Comparison of ENCODE assay signal across 1 cellular context in the genomic region with DNA sequence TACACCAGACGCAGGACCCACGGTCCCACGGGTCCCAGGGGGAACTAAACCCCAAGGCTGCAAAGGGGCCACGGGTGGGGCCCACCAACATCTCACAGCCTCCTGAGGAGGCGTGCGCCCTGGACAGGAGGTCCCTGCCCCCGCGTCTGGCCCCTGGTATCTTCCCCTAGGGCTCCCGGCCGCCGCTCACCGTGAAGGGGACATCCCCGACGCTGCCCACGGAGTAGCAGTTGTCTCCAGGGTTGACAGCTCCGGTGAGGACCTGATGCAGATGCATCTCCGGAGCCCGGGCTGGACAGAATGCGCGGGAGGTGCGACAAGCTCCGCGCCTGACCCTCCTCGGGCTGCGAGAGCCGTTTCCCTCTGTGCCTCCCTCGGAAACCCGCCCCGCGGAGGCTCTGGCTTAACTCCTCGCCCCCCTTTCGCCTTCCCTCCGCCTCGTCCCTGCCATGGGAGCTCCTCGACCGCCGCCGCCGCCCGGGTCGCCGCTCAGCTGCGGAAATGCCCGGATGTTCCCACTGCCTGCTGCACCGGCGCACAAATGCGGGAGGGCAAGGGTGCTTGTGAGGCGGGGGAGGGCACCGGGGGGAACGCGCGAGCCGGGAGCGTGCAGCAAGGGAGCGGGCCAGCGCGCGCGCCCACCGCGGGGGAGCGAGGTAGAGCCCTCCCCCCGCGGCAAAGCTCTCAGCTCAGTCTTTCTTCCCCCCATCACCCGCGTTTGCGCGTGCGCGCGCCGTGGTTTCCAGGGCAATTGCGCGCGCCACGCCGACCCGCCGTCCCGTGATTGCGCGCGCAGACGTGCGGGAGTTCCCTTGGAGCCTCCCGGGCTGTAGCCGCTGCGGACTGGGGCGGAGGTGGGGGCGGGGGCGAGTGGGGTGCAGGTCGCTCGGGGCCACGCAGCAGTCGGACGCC.
TF ChIP-seq lines count a peak whose summit lies in the region.

A gene with protein sequence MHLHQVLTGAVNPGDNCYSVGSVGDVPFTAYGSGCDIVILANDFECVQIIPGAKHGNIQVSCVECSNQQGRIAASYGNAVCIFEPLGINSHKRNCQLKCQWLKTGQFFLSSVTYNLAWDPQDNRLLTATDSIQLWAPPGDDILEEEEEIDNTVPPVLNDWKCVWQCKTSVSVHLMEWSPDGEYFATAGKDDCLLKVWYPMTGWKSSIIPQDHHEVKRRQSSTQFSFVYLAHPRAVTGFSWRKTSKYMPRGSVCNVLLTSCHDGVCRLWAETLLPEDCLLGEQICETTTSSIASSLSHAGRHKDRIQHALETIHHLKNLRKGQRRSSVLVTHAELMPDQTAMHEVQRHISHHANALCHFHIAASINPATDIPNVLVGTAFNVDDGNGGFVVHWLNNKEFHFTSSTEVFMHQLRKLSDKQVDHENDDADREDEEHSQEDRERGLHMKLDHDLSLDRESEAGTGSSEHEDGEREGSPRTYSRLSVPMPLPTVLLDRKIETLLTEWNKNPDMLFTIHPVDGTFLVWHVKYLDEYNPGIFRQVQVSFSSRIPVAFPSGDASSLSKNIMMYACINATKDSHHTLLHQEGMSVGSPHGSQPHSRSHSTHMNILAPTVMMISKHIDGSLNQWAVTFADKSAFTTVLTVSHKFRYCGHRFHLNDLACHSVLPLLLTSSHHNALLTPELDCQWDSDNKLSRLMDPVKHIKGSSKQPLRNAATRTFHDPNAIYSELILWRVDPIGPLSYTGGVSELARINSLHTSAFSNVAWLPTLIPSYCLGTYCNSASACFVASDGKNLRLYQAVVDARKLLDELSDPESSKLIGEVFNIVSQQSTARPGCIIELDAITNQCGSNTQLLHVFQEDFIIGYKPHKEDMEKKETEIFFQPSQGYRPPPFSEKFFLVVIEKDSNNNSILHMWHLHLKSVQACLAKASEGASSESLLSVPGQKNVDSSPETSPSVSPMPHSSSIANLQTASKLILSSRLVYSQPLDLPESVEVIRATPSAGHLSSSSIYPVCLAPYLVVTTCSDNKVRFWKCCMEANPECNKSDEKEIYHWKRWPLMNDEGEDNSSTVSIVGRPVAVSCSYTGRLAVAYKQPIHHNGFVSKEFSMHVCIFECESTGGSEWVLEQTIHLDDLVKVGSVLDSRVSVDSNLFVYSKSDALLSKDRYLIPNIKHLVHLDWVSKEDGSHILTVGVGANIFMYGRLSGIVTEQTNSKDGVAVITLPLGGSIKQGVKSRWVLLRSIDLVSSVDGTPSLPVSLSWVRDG (N-terminal part only) (minus strand): TSS at position 503 of the 912 bp plus-strand sequence. CDS start 226 bp downstream, at position 277.

TF ChIP-seq in liver, 16 proteins besides CTCF, POLR2A, EP300 and RAD21:
- TF ChIP-seq, protein P1, sequence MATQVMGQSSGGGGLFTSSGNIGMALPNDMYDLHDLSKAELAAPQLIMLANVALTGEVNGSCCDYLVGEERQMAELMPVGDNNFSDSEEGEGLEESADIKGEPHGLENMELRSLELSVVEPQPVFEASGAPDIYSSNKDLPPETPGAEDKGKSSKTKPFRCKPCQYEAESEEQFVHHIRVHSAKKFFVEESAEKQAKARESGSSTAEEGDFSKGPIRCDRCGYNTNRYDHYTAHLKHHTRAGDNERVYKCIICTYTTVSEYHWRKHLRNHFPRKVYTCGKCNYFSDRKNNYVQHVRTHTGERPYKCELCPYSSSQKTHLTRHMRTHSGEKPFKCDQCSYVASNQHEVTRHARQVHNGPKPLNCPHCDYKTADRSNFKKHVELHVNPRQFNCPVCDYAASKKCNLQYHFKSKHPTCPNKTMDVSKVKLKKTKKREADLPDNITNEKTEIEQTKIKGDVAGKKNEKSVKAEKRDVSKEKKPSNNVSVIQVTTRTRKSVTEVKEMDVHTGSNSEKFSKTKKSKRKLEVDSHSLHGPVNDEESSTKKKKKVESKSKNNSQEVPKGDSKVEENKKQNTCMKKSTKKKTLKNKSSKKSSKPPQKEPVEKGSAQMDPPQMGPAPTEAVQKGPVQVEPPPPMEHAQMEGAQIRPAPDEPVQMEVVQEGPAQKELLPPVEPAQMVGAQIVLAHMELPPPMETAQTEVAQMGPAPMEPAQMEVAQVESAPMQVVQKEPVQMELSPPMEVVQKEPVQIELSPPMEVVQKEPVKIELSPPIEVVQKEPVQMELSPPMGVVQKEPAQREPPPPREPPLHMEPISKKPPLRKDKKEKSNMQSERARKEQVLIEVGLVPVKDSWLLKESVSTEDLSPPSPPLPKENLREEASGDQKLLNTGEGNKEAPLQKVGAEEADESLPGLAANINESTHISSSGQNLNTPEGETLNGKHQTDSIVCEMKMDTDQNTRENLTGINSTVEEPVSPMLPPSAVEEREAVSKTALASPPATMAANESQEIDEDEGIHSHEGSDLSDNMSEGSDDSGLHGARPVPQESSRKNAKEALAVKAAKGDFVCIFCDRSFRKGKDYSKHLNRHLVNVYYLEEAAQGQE (IDR thresholded peaks at IDR 0.05), result peak; percentile 36
- TF ChIP-seq SP1 (IDR thresholded peaks at IDR 0.05) (peak; percentile 19), YY1 (IDR thresholded peaks at IDR 0.05) (peak; percentile 8), FOXA2 (IDR thresholded peaks at IDR 0.05) (no peak)
- TF ChIP-seq, protein P2, sequence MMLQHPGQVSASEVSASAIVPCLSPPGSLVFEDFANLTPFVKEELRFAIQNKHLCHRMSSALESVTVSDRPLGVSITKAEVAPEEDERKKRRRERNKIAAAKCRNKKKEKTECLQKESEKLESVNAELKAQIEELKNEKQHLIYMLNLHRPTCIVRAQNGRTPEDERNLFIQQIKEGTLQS (IDR thresholded peaks at IDR 0.05), result no peak
- TF ChIP-seq, protein P3, sequence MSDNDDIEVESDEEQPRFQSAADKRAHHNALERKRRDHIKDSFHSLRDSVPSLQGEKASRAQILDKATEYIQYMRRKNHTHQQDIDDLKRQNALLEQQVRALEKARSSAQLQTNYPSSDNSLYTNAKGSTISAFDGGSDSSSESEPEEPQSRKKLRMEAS (IDR thresholded peaks at IDR 0.05), result no peak
